In genomic region chr20:62487564-62488086, GRCh38 we compare ENCODE assay signal across 1 cellular context.
TF ChIP-seq lines count a peak whose summit lies in the region.

No MANE protein-coding gene starts in this region.

TF ChIP-seq in HepG2, 621 proteins besides CTCF, POLR2A, EP300 and RAD21 (continued from another document and continues in another):
- peak; percentile 75; the same call in 1 of the 2 replicates for TF ChIP-seq ZBTB37 (CRISPR knock-in tag; IDR thresholded peaks at IDR 0.05)
- no peak for TF ChIP-seq KDM2A (CRISPR knock-in tag; IDR thresholded peaks at IDR 0.05; ENCODE audit: borderline replicate concordance, low read depth)
- no peak for TF ChIP-seq GABPA (IDR thresholded peaks at IDR 0.05; ENCODE audit: low read depth, low read length)
- no peak for TF ChIP-seq GABPA (CRISPR knock-in tag; IDR thresholded peaks at IDR 0.05; ENCODE audit: low read depth)
- TF ChIP-seq GFI1 (CRISPR knock-in tag; IDR thresholded peaks at IDR 0.05; ENCODE audit: borderline replicate concordance): no peak
- TF ChIP-seq TIGD3 (CRISPR knock-in tag; IDR thresholded peaks at IDR 0.05; ENCODE audit: borderline replicate concordance): no peak
- TF ChIP-seq ZSCAN9 (CRISPR knock-in tag; IDR thresholded peaks at IDR 0.05; ENCODE audit: borderline replicate concordance): no peak
- TF ChIP-seq ZNF737 (CRISPR knock-in tag; IDR thresholded peaks at IDR 0.05; ENCODE audit: borderline replicate concordance): no peak
- 0 out of 2 replicates have a peak, but pooled peaks have one; percentile 24 for TF ChIP-seq TOPORS (CRISPR knock-in tag; IDR thresholded peaks at IDR 0.05)
- TF ChIP-seq, protein P1, sequence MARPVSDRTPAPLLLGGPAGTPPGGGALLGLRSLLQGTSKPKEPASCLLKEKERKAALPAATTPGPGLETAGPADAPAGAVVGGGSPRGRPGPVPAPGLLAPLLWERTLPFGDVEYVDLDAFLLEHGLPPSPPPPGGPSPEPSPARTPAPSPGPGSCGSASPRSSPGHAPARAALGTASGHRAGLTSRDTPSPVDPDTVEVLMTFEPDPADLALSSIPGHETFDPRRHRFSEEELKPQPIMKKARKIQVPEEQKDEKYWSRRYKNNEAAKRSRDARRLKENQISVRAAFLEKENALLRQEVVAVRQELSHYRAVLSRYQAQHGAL (CRISPR knock-in tag; IDR thresholded peaks at IDR 0.05; ENCODE audit: not compliant biosample characterization): no peak
- no peak for TF ChIP-seq ZFP82 (CRISPR knock-in tag; IDR thresholded peaks at IDR 0.05; ENCODE audit: borderline replicate concordance)
- no peak for TF ChIP-seq MXD4 (CRISPR knock-in tag; IDR thresholded peaks at IDR 0.05)
- no peak for TF ChIP-seq PAX8 (CRISPR knock-in tag; IDR thresholded peaks at IDR 0.05; ENCODE audit: borderline replicate concordance)
- TF ChIP-seq, protein P2, sequence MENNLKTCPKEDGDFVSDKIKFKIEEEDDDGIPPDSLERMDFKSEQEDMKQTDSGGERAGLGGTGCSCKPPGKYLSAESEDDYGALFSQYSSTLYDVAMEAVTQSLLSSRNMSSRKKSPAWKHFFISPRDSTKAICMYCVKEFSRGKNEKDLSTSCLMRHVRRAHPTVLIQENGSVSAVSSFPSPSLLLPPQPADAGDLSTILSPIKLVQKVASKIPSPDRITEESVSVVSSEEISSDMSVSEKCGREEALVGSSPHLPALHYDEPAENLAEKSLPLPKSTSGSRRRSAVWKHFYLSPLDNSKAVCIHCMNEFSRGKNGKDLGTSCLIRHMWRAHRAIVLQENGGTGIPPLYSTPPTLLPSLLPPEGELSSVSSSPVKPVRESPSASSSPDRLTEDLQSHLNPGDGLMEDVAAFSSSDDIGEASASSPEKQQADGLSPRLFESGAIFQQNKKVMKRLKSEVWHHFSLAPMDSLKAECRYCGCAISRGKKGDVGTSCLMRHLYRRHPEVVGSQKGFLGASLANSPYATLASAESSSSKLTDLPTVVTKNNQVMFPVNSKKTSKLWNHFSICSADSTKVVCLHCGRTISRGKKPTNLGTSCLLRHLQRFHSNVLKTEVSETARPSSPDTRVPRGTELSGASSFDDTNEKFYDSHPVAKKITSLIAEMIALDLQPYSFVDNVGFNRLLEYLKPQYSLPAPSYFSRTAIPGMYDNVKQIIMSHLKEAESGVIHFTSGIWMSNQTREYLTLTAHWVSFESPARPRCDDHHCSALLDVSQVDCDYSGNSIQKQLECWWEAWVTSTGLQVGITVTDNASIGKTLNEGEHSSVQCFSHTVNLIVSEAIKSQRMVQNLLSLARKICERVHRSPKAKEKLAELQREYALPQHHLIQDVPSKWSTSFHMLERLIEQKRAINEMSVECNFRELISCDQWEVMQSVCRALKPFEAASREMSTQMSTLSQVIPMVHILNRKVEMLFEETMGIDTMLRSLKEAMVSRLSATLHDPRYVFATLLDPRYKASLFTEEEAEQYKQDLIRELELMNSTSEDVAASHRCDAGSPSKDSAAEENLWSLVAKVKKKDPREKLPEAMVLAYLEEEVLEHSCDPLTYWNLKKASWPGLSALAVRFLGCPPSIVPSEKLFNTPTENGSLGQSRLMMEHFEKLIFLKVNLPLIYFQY (CRISPR knock-in tag; IDR thresholded peaks at IDR 0.05; ENCODE audit: borderline replicate concordance): no peak
- no peak for TF ChIP-seq REXO4 (CRISPR knock-in tag; IDR thresholded peaks at IDR 0.05; ENCODE audit: borderline replicate concordance)
- no peak for TF ChIP-seq U2AF2 (IDR thresholded peaks at IDR 0.05; ENCODE audit: low read depth, low read length)
- no peak for TF ChIP-seq SAFB2 (CRISPR knock-in tag; IDR thresholded peaks at IDR 0.05; ENCODE audit: borderline replicate concordance, low read depth)
- no peak for TF ChIP-seq ZFP36L1 (CRISPR knock-in tag; IDR thresholded peaks at IDR 0.05)
- peak; percentile 69; the same call in 1 of the 2 replicates for TF ChIP-seq SALL2 (CRISPR knock-in tag; IDR thresholded peaks at IDR 0.05)
- TF ChIP-seq BCL3 (CRISPR knock-in tag; IDR thresholded peaks at IDR 0.05): no peak
- no peak for TF ChIP-seq POLR2AphosphoS2 (IDR thresholded peaks at IDR 0.05; ENCODE audit: low read depth, low read length)
- TF ChIP-seq, protein P3, sequence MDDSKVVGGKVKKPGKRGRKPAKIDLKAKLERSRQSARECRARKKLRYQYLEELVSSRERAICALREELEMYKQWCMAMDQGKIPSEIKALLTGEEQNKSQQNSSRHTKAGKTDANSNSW (CRISPR knock-in tag; IDR thresholded peaks at IDR 0.05; ENCODE audit: borderline replicate concordance): no peak
- TF ChIP-seq ZBTB8A (CRISPR knock-in tag; IDR thresholded peaks at IDR 0.05; ENCODE audit: borderline replicate concordance, low read depth): no peak
- TF ChIP-seq ZNF747 (CRISPR knock-in tag; IDR thresholded peaks at IDR 0.05; ENCODE audit: borderline replicate concordance): no peak; the same call in 1 of the 2 replicates
- no peak for TF ChIP-seq SMC3 (IDR thresholded peaks at IDR 0.05; ENCODE audit: low read length)
- TF ChIP-seq TBL1XR1 (IDR thresholded peaks at IDR 0.05; ENCODE audit: borderline replicate concordance, low read length, partially characterized antibody): no peak
- TF ChIP-seq, protein P4, sequence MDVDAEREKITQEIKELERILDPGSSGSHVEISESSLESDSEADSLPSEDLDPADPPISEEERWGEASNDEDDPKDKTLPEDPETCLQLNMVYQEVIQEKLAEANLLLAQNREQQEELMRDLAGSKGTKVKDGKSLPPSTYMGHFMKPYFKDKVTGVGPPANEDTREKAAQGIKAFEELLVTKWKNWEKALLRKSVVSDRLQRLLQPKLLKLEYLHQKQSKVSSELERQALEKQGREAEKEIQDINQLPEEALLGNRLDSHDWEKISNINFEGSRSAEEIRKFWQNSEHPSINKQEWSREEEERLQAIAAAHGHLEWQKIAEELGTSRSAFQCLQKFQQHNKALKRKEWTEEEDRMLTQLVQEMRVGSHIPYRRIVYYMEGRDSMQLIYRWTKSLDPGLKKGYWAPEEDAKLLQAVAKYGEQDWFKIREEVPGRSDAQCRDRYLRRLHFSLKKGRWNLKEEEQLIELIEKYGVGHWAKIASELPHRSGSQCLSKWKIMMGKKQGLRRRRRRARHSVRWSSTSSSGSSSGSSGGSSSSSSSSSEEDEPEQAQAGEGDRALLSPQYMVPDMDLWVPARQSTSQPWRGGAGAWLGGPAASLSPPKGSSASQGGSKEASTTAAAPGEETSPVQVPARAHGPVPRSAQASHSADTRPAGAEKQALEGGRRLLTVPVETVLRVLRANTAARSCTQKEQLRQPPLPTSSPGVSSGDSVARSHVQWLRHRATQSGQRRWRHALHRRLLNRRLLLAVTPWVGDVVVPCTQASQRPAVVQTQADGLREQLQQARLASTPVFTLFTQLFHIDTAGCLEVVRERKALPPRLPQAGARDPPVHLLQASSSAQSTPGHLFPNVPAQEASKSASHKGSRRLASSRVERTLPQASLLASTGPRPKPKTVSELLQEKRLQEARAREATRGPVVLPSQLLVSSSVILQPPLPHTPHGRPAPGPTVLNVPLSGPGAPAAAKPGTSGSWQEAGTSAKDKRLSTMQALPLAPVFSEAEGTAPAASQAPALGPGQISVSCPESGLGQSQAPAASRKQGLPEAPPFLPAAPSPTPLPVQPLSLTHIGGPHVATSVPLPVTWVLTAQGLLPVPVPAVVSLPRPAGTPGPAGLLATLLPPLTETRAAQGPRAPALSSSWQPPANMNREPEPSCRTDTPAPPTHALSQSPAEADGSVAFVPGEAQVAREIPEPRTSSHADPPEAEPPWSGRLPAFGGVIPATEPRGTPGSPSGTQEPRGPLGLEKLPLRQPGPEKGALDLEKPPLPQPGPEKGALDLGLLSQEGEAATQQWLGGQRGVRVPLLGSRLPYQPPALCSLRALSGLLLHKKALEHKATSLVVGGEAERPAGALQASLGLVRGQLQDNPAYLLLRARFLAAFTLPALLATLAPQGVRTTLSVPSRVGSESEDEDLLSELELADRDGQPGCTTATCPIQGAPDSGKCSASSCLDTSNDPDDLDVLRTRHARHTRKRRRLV (CRISPR knock-in tag; IDR thresholded peaks at IDR 0.05): no peak
- no peak for TF ChIP-seq ZNF230 (CRISPR knock-in tag; IDR thresholded peaks at IDR 0.05)
- no peak for TF ChIP-seq YY1 (IDR thresholded peaks at IDR 0.05; ENCODE audit: insufficient read depth, insufficient replicate concordance, low read depth, low read length)
- no peak for TF ChIP-seq ZFP62 (CRISPR knock-in tag; IDR thresholded peaks at IDR 0.05)
- TF ChIP-seq MAF1 (CRISPR knock-in tag; IDR thresholded peaks at IDR 0.05; ENCODE audit: borderline replicate concordance): 0 out of 2 replicates have a peak, but pooled peaks have one; percentile 18
- no peak for TF ChIP-seq E2F5 (CRISPR knock-in tag; conservative IDR thresholded peaks at IDR 0.05)
- no peak for TF ChIP-seq NFE2L1 (CRISPR knock-in tag; IDR thresholded peaks at IDR 0.05; ENCODE audit: borderline replicate concordance)
- TF ChIP-seq, protein P5, sequence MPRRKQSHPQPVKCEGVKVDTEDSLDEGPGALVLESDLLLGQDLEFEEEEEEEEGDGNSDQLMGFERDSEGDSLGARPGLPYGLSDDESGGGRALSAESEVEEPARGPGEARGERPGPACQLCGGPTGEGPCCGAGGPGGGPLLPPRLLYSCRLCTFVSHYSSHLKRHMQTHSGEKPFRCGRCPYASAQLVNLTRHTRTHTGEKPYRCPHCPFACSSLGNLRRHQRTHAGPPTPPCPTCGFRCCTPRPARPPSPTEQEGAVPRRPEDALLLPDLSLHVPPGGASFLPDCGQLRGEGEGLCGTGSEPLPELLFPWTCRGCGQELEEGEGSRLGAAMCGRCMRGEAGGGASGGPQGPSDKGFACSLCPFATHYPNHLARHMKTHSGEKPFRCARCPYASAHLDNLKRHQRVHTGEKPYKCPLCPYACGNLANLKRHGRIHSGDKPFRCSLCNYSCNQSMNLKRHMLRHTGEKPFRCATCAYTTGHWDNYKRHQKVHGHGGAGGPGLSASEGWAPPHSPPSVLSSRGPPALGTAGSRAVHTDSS (CRISPR knock-in tag; conservative IDR thresholded peaks at IDR 0.05): no peak
- TF ChIP-seq ZMYM3 (CRISPR knock-in tag; IDR thresholded peaks at IDR 0.05): peak; percentile 36; the same call in 1 of the 2 replicates
- TF ChIP-seq MAFF (IDR thresholded peaks at IDR 0.05; ENCODE audit: low read depth, low read length): no peak
- no peak for TF ChIP-seq HNF4G (IDR thresholded peaks at IDR 0.05; ENCODE audit: borderline replicate concordance, low read depth, low read length)
- TF ChIP-seq HNF4G (CRISPR knock-in tag; IDR thresholded peaks at IDR 0.05; ENCODE audit: borderline replicate concordance, low read depth): no peak; the same call in 1 of the 2 replicates
- no peak for TF ChIP-seq ZNF224 (CRISPR knock-in tag; IDR thresholded peaks at IDR 0.05)
- TF ChIP-seq TRIM24 (CRISPR knock-in tag; IDR thresholded peaks at IDR 0.05): no peak
- TF ChIP-seq, protein P6, sequence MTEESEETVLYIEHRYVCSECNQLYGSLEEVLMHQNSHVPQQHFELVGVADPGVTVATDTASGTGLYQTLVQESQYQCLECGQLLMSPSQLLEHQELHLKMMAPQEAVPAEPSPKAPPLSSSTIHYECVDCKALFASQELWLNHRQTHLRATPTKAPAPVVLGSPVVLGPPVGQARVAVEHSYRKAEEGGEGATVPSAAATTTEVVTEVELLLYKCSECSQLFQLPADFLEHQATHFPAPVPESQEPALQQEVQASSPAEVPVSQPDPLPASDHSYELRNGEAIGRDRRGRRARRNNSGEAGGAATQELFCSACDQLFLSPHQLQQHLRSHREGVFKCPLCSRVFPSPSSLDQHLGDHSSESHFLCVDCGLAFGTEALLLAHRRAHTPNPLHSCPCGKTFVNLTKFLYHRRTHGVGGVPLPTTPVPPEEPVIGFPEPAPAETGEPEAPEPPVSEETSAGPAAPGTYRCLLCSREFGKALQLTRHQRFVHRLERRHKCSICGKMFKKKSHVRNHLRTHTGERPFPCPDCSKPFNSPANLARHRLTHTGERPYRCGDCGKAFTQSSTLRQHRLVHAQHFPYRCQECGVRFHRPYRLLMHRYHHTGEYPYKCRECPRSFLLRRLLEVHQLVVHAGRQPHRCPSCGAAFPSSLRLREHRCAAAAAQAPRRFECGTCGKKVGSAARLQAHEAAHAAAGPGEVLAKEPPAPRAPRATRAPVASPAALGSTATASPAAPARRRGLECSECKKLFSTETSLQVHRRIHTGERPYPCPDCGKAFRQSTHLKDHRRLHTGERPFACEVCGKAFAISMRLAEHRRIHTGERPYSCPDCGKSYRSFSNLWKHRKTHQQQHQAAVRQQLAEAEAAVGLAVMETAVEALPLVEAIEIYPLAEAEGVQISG (CRISPR knock-in tag; IDR thresholded peaks at IDR 0.05): peak; percentile 38; the same call in 1 of the 2 replicates
- peak; percentile 13; the same call in 1 of the 2 replicates for TF ChIP-seq ATF3 (CRISPR knock-in tag; IDR thresholded peaks at IDR 0.05)
- TF ChIP-seq NR2F2 (IDR thresholded peaks at IDR 0.05; ENCODE audit: borderline replicate concordance, low read depth): no peak
